8 cellular contexts compared by ENCODE assay signal in the genomic region with DNA sequence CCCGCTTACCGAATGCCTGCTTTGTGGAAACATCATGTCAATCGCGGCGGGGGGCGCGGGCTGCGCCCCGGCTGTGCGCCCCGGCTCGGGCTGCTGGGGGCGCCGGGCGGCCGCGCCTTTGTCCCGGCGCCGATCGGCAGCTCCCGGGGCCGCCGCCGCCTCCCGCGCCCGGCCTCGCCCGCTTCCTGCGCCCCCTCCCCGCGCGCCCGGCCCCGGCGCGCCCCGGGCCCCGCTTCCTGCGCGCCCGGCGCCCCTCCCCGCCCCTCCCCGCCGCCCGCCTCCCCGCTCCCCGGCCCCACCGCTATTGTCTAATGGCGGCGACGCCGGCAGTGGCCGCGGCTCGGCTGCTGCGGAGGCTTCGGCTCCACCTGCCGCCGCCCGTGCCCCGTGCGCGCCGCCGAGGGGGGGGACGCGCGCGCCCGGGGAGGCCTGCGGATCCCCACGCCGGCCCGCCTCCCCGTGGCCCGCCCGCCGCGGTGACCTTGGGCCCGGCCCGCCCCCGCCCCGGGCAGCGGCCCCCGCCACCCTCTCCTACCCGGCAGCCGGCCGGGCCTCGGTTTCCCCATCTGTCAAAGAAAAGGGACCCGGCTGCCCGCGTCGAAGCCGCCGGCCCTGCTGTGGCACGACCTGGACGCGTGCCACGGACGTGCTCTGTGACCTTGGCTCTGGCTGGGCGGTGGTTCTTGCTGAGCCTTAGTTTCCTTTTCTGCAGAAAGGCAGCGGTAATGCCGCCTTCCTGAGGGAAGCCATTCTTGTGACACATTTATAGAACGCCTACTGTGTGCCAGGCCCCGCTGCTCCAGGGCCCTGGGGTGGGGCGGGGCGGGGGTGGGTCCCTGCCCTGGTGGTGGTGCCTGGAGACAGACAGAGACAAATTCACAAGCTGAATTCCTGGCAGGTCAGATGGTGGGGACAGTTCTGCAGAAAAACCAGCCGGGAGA.
A peak's percentile ranks its signal among the peaks of the same experiment; 100 is the strongest.
DNase-seq lines count a peak whose midpoint lies in the region; ATAC-seq lines count a peak whose summit lies in the region.

Gene TLE5, minus strand, starts transcription at position 331 of the 941 bp plus-strand sequence. Its CDS starts 295 bp downstream, at position 36.

- H3K36me3 ChIP-seq in mucosa of rectum (ENCODE audit: control insufficient read depth in 2 of 2, insufficient read depth in 2 of 2, low read length in 2 of 2), result peaks cover 19 to 23% of the 10 kb centered on the region in 2 donors

- H3K9me3 ChIP-seq in mucosa of rectum (ENCODE audit: control insufficient read depth in 2 of 2, low read length in 2 of 2), result no peaks in the 10 kb centered on the region

- H3K9ac ChIP-seq in mucosa of rectum (ENCODE audit: low read depth in 1 of 2, low read length in 2 of 2), result peak within 1 kb of the TSS; percentile 83 to 87

- peak; percentile 39 for DNase-seq in NK-92 treated with Interleukin-12 subunit alpha and Interleukin-12 subunit beta, amount 100 ng/mL, for 24 hours (lab: John Stamatoyannopoulos, UW)
- no peak for DNase-seq in NK-92 (lab: John Stamatoyannopoulos, UW; ENCODE audit: unreplicated experiment)
- DNase-seq in NCI-H345 (lab: John Stamatoyannopoulos, UW), result peak; percentile 63
- peak; percentile 72 for DNase-seq in activated CD8-positive, alpha-beta memory T cell treated with anti-CD3 and anti-CD28 coated beads, Interleukin-2, amount 50 U/mL, for 4 hours
- peak; percentile 63 for DNase-seq in epidermal melanocyte (ENCODE audit: insufficient read length, low spot score)
- DNase-seq in stimulated activated CD8-positive, alpha-beta memory T cell treated with anti-CD3 and anti-CD28 coated beads, Interleukin-7, amount 100 ng/mL, for 24 hours (ENCODE audit: low read depth), result peak; percentile 26

- peaks cover 13 to 20% of the 10 kb centered on the region in 2 donors for H3K4me1 ChIP-seq in mucosa of rectum (ENCODE audit: control insufficient read depth in 2 of 2, insufficient read depth in 2 of 2, low read length in 2 of 2)

- peak within 1 kb of the TSS; percentile 89 to 91 for H3K27ac ChIP-seq in mucosa of rectum (ENCODE audit: low read depth in 2 of 2, low read length in 2 of 2)

- H3K27me3 ChIP-seq in mucosa of rectum (ENCODE audit: control insufficient read depth in 2 of 2, insufficient read depth in 2 of 2, low read length in 2 of 2), result no peaks in the 10 kb centered on the region

- ATAC-seq in HG03354 (IDR thresholded peaks at IDR 0.05; ENCODE audit: poor library complexity, severe bottlenecking, unreplicated experiment), result no peak

- H3K4me3 ChIP-seq in mucosa of rectum (ENCODE audit: low read length in 2 of 2), result peak within 1 kb of the TSS; percentile 77 to 84
